29 cellular contexts compared by ENCODE assay signal in genomic region chr4:112770111-112770510, GRCh38.
"Had no signal": no experiment of that assay in that cellular context is flagged by ENCODE, and none has a peak within 500 bp of the region (broad histone marks: within the 10 kb centered on the region; RNA-seq: fewer than 3 reads in every experiment).

No MANE protein-coding gene starts in this region.

- H3K4me1 Mint-ChIP-seq: activated CD4-positive, alpha-beta memory T cell treated with anti-CD3 and anti-CD28 coated beads, Interleukin-2, amount 10 ng/mL, durations not matched to agents 7 days and 5 days; activated CD4-positive, alpha-beta T cell treated with anti-CD3 and anti-CD28 coated beads, Interleukin-2, amount 10 ng/mL, durations not matched to agents 7 days and 5 days; activated naive CD4-positive, alpha-beta T cell treated with anti-CD3 and anti-CD28 coated beads, Interleukin-2, amount 10 ng/mL, durations not matched to agents 7 days and 5 days; activated naive CD8-positive, alpha-beta T cell treated with anti-CD3 and anti-CD28 coated beads, Interleukin-2, amount 10 ng/mL, durations not matched to agents 7 days and 5 days had no signal

- DNase-seq: activated CD4-positive, alpha-beta memory T cell treated with anti-CD3 and anti-CD28 coated beads, Interleukin-2, amount 10 ng/mL, durations not matched to agents 7 days and 5 days; activated CD4-positive, alpha-beta T cell treated with anti-CD3 and anti-CD28 coated beads for 1 hour; activated CD4-positive, alpha-beta T cell treated with anti-CD3 and anti-CD28 coated beads for 4 hours; activated CD4-positive, alpha-beta T cell treated with anti-CD3 and anti-CD28 coated beads, Interleukin-2, amount 10 ng/mL, durations not matched to agents 7 days and 5 days; activated CD4-positive, alpha-beta T cell treated with anti-CD3 and anti-CD28 coated beads, Interleukin-2, amount 50 U/mL, for 4 hours; activated CD8-positive, alpha-beta memory T cell treated with anti-CD3 and anti-CD28 coated beads, Interleukin-2, amount 50 U/mL, for 48 hours; activated gamma-delta T cell; activated naive CD4-positive, alpha-beta T cell; activated naive CD4-positive, alpha-beta T cell treated with anti-CD3 and anti-CD28 coated beads, Interleukin-2, amount 10 ng/mL, durations not matched to agents 7 days and 5 days; activated naive CD8-positive, alpha-beta T cell treated with anti-CD3 and anti-CD28 coated beads, Interleukin-2, amount 10 ng/mL, durations not matched to agents 7 days and 5 days; activated T-cell treated with anti-CD3 and anti-CD28 coated beads for 4 hours; activated T-cell treated with anti-CD3 and anti-CD28 coated beads, Interleukin-2, amount 50 U/mL, for 24 hours; activated T-cell treated with anti-CD3 and anti-CD28 coated beads, Interleukin-2, amount 50 U/mL, for 72 hours; central memory CD4-positive, alpha-beta T cell; cerebellar nuclear complex; colonic mucosa; effector CD8-positive, alpha-beta T cell; erythroblast; foreskin keratinocyte; gastrocnemius medialis; glutamatergic neuron; heart left ventricle; T-helper 2 cell had no signal

- H3K4me3 Mint-ChIP-seq: activated CD4-positive, alpha-beta memory T cell treated with anti-CD3 and anti-CD28 coated beads, Interleukin-2, amount 10 ng/mL, durations not matched to agents 7 days and 5 days; activated CD4-positive, alpha-beta T cell treated with anti-CD3 and anti-CD28 coated beads, Interleukin-2, amount 10 ng/mL, durations not matched to agents 7 days and 5 days; activated naive CD4-positive, alpha-beta T cell treated with anti-CD3 and anti-CD28 coated beads, Interleukin-2, amount 10 ng/mL, durations not matched to agents 7 days and 5 days; activated naive CD8-positive, alpha-beta T cell treated with anti-CD3 and anti-CD28 coated beads, Interleukin-2, amount 10 ng/mL, durations not matched to agents 7 days and 5 days; activated T-cell treated with anti-CD3 and anti-CD28 coated beads, Interleukin-2, amount 50 U/mL, for 24 hours; activated T-cell treated with anti-CD3 and anti-CD28 coated beads, Interleukin-2, amount 50 U/mL, for 72 hours; brain had no signal

- H3K4me3 ChIP-seq: ascending aorta, breast epithelium, cardiac muscle cell, colonic mucosa, esophagus muscularis mucosa, gastrocnemius medialis, heart left ventricle had no signal

- H3K36me3 ChIP-seq: ascending aorta, breast epithelium, cardiac muscle cell, colonic mucosa, esophagus muscularis mucosa, gastrocnemius medialis, heart left ventricle had no signal

- H3K27me3 ChIP-seq: ascending aorta, breast epithelium, cardiac muscle cell, colonic mucosa, esophagus muscularis mucosa, foreskin keratinocyte, gastrocnemius medialis, heart left ventricle had no signal

- H3K9me3 Mint-ChIP-seq: activated CD4-positive, alpha-beta memory T cell treated with anti-CD3 and anti-CD28 coated beads, Interleukin-2, amount 10 ng/mL, durations not matched to agents 7 days and 5 days; activated CD4-positive, alpha-beta T cell treated with anti-CD3 and anti-CD28 coated beads, Interleukin-2, amount 10 ng/mL, durations not matched to agents 7 days and 5 days; activated naive CD4-positive, alpha-beta T cell treated with anti-CD3 and anti-CD28 coated beads, Interleukin-2, amount 10 ng/mL, durations not matched to agents 7 days and 5 days; activated naive CD4-positive, alpha-beta T cell treated with anti-CD3 and anti-CD28 coated beads, Interleukin-2, amount 50 U/mL, for 72 hours; activated naive CD8-positive, alpha-beta T cell treated with anti-CD3 and anti-CD28 coated beads, Interleukin-2, amount 10 ng/mL, durations not matched to agents 7 days and 5 days; activated T-cell treated with anti-CD3 and anti-CD28 coated beads, Interleukin-2, amount 50 U/mL, for 24 hours; activated T-cell treated with anti-CD3 and anti-CD28 coated beads, Interleukin-2, amount 50 U/mL, for 72 hours had no signal

- H3K27ac Mint-ChIP-seq: activated CD4-positive, alpha-beta memory T cell treated with anti-CD3 and anti-CD28 coated beads, Interleukin-2, amount 10 ng/mL, durations not matched to agents 7 days and 5 days; activated CD4-positive, alpha-beta T cell treated with anti-CD3 and anti-CD28 coated beads, Interleukin-2, amount 10 ng/mL, durations not matched to agents 7 days and 5 days; activated naive CD4-positive, alpha-beta T cell treated with anti-CD3 and anti-CD28 coated beads, Interleukin-2, amount 10 ng/mL, durations not matched to agents 7 days and 5 days; activated naive CD4-positive, alpha-beta T cell treated with anti-CD3 and anti-CD28 coated beads, Interleukin-2, amount 50 U/mL, for 72 hours; activated naive CD8-positive, alpha-beta T cell treated with anti-CD3 and anti-CD28 coated beads, Interleukin-2, amount 10 ng/mL, durations not matched to agents 7 days and 5 days; activated T-cell treated with anti-CD3 and anti-CD28 coated beads, Interleukin-2, amount 50 U/mL, for 24 hours; activated T-cell treated with anti-CD3 and anti-CD28 coated beads, Interleukin-2, amount 50 U/mL, for 72 hours; brain had no signal

- H3K36me3 Mint-ChIP-seq: activated naive CD4-positive, alpha-beta T cell treated with anti-CD3 and anti-CD28 coated beads, Interleukin-2, amount 10 ng/mL, durations not matched to agents 7 days and 5 days; activated naive CD4-positive, alpha-beta T cell treated with anti-CD3 and anti-CD28 coated beads, Interleukin-2, amount 50 U/mL, for 72 hours; activated naive CD8-positive, alpha-beta T cell treated with anti-CD3 and anti-CD28 coated beads, Interleukin-2, amount 10 ng/mL, durations not matched to agents 7 days and 5 days; brain had no signal

- H3K27me3 Mint-ChIP-seq: activated CD4-positive, alpha-beta T cell treated with anti-CD3 and anti-CD28 coated beads, Interleukin-2, amount 10 ng/mL, durations not matched to agents 7 days and 5 days; activated T-cell treated with anti-CD3 and anti-CD28 coated beads, Interleukin-2, amount 50 U/mL, for 24 hours; brain had no signal

- ATAC-seq: activated naive CD4-positive, alpha-beta T cell treated with anti-CD3 and anti-CD28 coated beads, Interleukin-2, amount 50 U/mL, for 72 hours; activated T-cell treated with anti-CD3 and anti-CD28 coated beads, Interleukin-2, amount 50 U/mL, for 72 hours; foreskin keratinocyte; gastrocnemius medialis; heart left ventricle had no signal

- H3K9me3 ChIP-seq: ascending aorta, breast epithelium, colonic mucosa, esophagus muscularis mucosa, gastrocnemius medialis, heart left ventricle had no signal

- H3K27ac ChIP-seq: ascending aorta, breast epithelium, cardiac muscle cell, colonic mucosa, esophagus muscularis mucosa, foreskin keratinocyte, gastrocnemius medialis, heart left ventricle had no signal

- H3K4me1 ChIP-seq: ascending aorta, breast epithelium, colonic mucosa, esophagus muscularis mucosa, foreskin keratinocyte, gastrocnemius medialis had no signal
